Comparison of ENCODE assay signal across 16 cellular contexts in the genomic region with DNA sequence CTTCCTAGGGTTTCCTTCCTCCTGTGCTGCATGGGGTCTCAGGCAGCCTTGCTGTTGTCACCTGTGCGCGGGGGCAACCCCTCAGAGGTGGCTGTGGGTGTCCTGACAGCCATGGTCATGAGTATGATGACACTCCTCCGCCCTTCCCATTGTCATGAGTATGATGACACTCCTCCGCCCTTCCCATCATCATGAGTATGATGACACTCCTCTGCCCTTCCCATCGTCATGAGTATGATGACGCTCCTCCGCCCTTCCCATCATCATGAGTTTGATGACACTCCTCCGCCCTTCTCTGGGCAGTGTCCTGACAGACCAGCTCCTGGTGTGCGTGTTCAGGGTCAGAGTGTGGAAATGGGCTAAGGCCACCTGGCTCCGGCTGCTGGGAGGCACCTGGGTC.
"Had no signal": no experiment of that assay in that cellular context is flagged by ENCODE, and none has a peak within 500 bp of the region (broad histone marks: within the 10 kb centered on the region; RNA-seq: fewer than 3 reads in every experiment).

No MANE protein-coding gene starts in this region.

- ATAC-seq: body of pancreas, gastroesophageal sphincter had no signal

- H3K4me1 Mint-ChIP-seq: activated naive CD4-positive, alpha-beta T cell treated with anti-CD3 and anti-CD28 coated beads, Interleukin-2, amount 50 U/mL, for 24 hours had no signal

- H3K9me3 Mint-ChIP-seq: activated naive CD4-positive, alpha-beta T cell treated with anti-CD3 and anti-CD28 coated beads, Interleukin-2, amount 50 U/mL, for 24 hours; central memory CD8-positive, alpha-beta T cell had no signal

- H3K27me3 ChIP-seq: body of pancreas, gastroesophageal sphincter, ovary, sigmoid colon, spleen had no signal

- H3K4me3 Mint-ChIP-seq: activated naive CD4-positive, alpha-beta T cell treated with anti-CD3 and anti-CD28 coated beads, Interleukin-2, amount 50 U/mL, for 24 hours; central memory CD8-positive, alpha-beta T cell had no signal

- H3K9me3 ChIP-seq: body of pancreas, ovary, sigmoid colon, spleen, thoracic aorta had no signal

- H3K4me3 ChIP-seq: body of pancreas, coronary artery, gastroesophageal sphincter, lung, ovary, sigmoid colon, spleen, thoracic aorta had no signal

- H3K36me3 ChIP-seq: ovary, thoracic aorta had no signal

- H3K27me3 Mint-ChIP-seq: activated naive CD4-positive, alpha-beta T cell treated with anti-CD3 and anti-CD28 coated beads, Interleukin-2, amount 50 U/mL, for 24 hours; central memory CD8-positive, alpha-beta T cell had no signal

- DNase-seq: activated CD4-positive, alpha-beta T cell treated with anti-CD3 and anti-CD28 coated beads, Interleukin-2, amount 50 U/mL, for 4 hours; activated CD4-positive, CD25-positive, alpha-beta regulatory T cell treated with anti-CD3 and anti-CD28 coated beads, Interleukin-2, amount 50 U/mL, for 72 hours; activated effector memory CD4-positive, alpha-beta T cell treated with anti-CD3 and anti-CD28 coated beads, Interleukin-2, amount 50 U/mL, for 16 hours; amygdala; body of pancreas; midbrain; ovary; sigmoid colon; spleen; T-helper 9 cell had no signal

- H3K27ac Mint-ChIP-seq: activated naive CD4-positive, alpha-beta T cell treated with anti-CD3 and anti-CD28 coated beads, Interleukin-2, amount 50 U/mL, for 24 hours had no signal

- H3K27ac ChIP-seq: body of pancreas, coronary artery, gastroesophageal sphincter, ovary, sigmoid colon, spleen, thoracic aorta had no signal

- H3K4me1 ChIP-seq: body of pancreas, gastroesophageal sphincter, sigmoid colon had no signal
